ENCODE assay signal across 12 cellular contexts in genomic region chr3:162295323-162295983, GRCh38.
A peak's percentile ranks its signal among the peaks of the same experiment; 100 is the strongest.
DNase-seq lines count a peak whose midpoint lies in the region; ATAC-seq and TF ChIP-seq lines count a peak whose summit lies in the region.
"Had no signal": no experiment of that assay in that cellular context is flagged by ENCODE, and none has a peak within 500 bp of the region (broad histone marks: within the 10 kb centered on the region; RNA-seq: fewer than 3 reads in every experiment).

No MANE protein-coding gene starts in this region.

- H3K9ac ChIP-seq in PC-3 (ENCODE audit: low read length), result peak overlapping the region; percentile 49

- H3K4me1 ChIP-seq in PC-3 (ENCODE audit: insufficient read depth, low read length) (peaks cover 40% of the 10 kb centered on the region), aorta (ENCODE audit: control insufficient read depth in 1 of 2, insufficient read depth in 2 of 2, low read length in 2 of 2) (no peaks in the 10 kb centered on the region)

- in situ Hi-C loops in Caki2 (cut with HindIII; ENCODE audit: low pct_unique_long_range_greater_than_20kb, low sequenced_read_pairs), result no loop called here

- CTCF ChIA-PET in PC-3 (lab: Charles Lee), result interaction anchor here (0.5 to 0.6 kb wide), 2 partner anchors 197 to 441 kb away, joined by 3 read pairs; no protein-coding TSS in a partner anchor

- BruUV-seq in PC-3 (replicated peaks; lab: Mats Ljungman, UMichigan), result no TSS peak

- H3K4me3 ChIP-seq in PC-3 (ENCODE audit: low read length) (peak overlapping the region; percentile 31; the same call in 1 of the 2 replicates), epithelial cell of esophagus (ENCODE audit: low read length) (no peak overlapping the region), aorta (ENCODE audit: low read length in 2 of 2) (no peak overlapping the region)
- H3K4me3 ChIP-seq: HAP-1 had no signal

- peak overlapping the region; percentile 69 for H3K4me2 ChIP-seq in PC-3 (ENCODE audit: low read length)

- H3K9me2 ChIP-seq in PC-3 (replicated peaks; ENCODE audit: low read length), result no peaks in the 10 kb centered on the region

- H3F3A ChIP-seq in PC-3 (ENCODE audit: low read length, unreplicated experiment), result no peaks in the 10 kb centered on the region

- POLR2A ChIA-PET in PC-3 (lab: Charles Lee; ENCODE audit: unreplicated experiment), result interaction anchor here (0.6 kb wide), 3 partner anchors 254 to 1729 kb away, joined by 3 to 4 read pairs (median 4); no protein-coding TSS in a partner anchor

- H3K27me3 ChIP-seq in PC-3 (ENCODE audit: low read length), result no peaks in the 10 kb centered on the region
- no peaks in the 10 kb centered on the region for H3K27me3 ChIP-seq in aorta (ENCODE audit: control insufficient read depth in 1 of 2, insufficient read depth in 2 of 2, low read length in 1 of 2)

- TF ChIP-seq CTCF in PC-3 (conservative IDR thresholded peaks at IDR 0.05; ENCODE audit: low read depth, low read length) (no peak), epithelial cell of esophagus (IDR thresholded peaks at IDR 0.05; ENCODE audit: insufficient read depth, low read depth, low read length, missing control alignments) (no peak)

- H3K27ac ChIP-seq in PC-3 (ENCODE audit: low read length) (peak overlapping the region; percentile 84), aorta (ENCODE audit: low read depth in 1 of 2, low read length in 2 of 2) (no peak overlapping the region)

- no peaks in the 10 kb centered on the region for H3K9me3 ChIP-seq in PC-3 (ENCODE audit: low read length)
- H3K9me3 ChIP-seq in aorta (ENCODE audit: control insufficient read depth, low read length), result no peaks in the 10 kb centered on the region
- H3K9me3 ChIP-seq: HAP-1 had no signal

- ATAC-seq in PC-3 (peak; percentile 97), aorta (ENCODE audit: low FRiP score) (no peak)

- 17 to 24% methylated on average over 6 of the region's 6 CpGs for WGBS in aorta, 2 donors

- H2AFZ ChIP-seq in PC-3 (ENCODE audit: low read length), result peak overlapping the region; percentile 37

- no peaks in the 10 kb centered on the region for H4K20me1 ChIP-seq in PC-3 (ENCODE audit: low read length)

- H3K36me3 ChIP-seq in PC-3 (ENCODE audit: low read depth, low read length) (no peaks in the 10 kb centered on the region), aorta (ENCODE audit: control insufficient read depth in 1 of 2, insufficient read depth in 2 of 2, low read length in 1 of 2) (no peaks in the 10 kb centered on the region)
- H3K36me3 ChIP-seq: HAP-1 had no signal

- peak; percentile 98 for DNase-seq in Caki2 (ENCODE audit: low read depth)
- peak; percentile 97 for DNase-seq in PC-3
- DNase-seq in epithelial cell of esophagus (ENCODE audit: low read depth), result peak; percentile 90
- peak; percentile 95 for DNase-seq in non-pigmented ciliary epithelial cell (ENCODE audit: low read depth)
- DNase-seq in aorta, result no peak
- DNase-seq in SKM-1 treated with dmso at 0.1 percent for 144 hours (lab: John Stamatoyannopoulos, UW; ENCODE audit: unreplicated experiment), result no peak
- DNase-seq in activated effector memory CD4-positive, alpha-beta T cell treated with Interleukin-2 at 50 U/mL for 16 hours, result no peak
- DNase-seq in NAMALWA (ENCODE audit: low spot score), result no peak
- DNase-seq: DMS 273 treated with DMSO at 0.1 percent for 48 hours; NCI-H1417 treated with DMSO at 0.1 percent for 48 hours; stimulated activated CD4-positive, alpha-beta T cell treated with anti-CD3 and anti-CD28 coated beads, Interleukin-4, amount 100 ng/mL, for 24 hours had no signal

- H3K79me2 ChIP-seq in PC-3 (ENCODE audit: low read length), result no peaks in the 10 kb centered on the region

- intact Hi-C loops in PC-3 (cut with micrococcal nuclease), result loop anchor here (2.0 to 10.0 kb wide), 4 partner anchors 33 to 289 kb away; no protein-coding TSS in a partner anchor
- intact Hi-C loops in aorta (cut with DNase I), result no loop called here

Comparison
In these comparisons a context has a peak if more than half of its experiments do, and no peak if none do; other contexts are left out.
1. DNase-seq: peak in Caki2 (single experiment), PC-3 (single experiment), epithelial cell of esophagus (single experiment) and non-pigmented ciliary epithelial cell (single experiment); none in aorta (0 of 2), SKM-1 treated with dmso at 0.1 percent for 144 hours (single experiment), activated effector memory CD4-positive, alpha-beta T cell treated with Interleukin-2 at 50 U/mL for 16 hours (single experiment) and NAMALWA (single experiment).